Comparison of ENCODE assay signal across 8 cellular contexts in genomic region chr11:120108154-120108784, GRCh38. TPM values are rescaled to one million over a fixed set of nuclear protein-coding genes. Genes with fewer than 3 reads are reported as not detected.
DNase-seq lines count a peak whose midpoint lies in the region; ATAC-seq and TF ChIP-seq lines count a peak whose summit lies in the region.

No MANE protein-coding gene starts in this region.

- H3K4me1 ChIP-seq in stomach: no peaks in the 10 kb centered on the region

- H3K9me3 ChIP-seq in stomach: no peaks in the 10 kb centered on the region

- H3K4me3 ChIP-seq in fibroblast of mammary gland (ENCODE audit: control insufficient read depth, low read depth, low read length): no peak overlapping the region
- H3K4me3 ChIP-seq in stomach: no peak overlapping the region

- TF ChIP-seq POLR2A in stomach (IDR thresholded peaks at IDR 0.05): no peak

- no peak overlapping the region for H3K27ac ChIP-seq in stomach

- H3K36me3 Mint-ChIP-seq in activated T-cell treated with anti-CD3 and anti-CD28 coated beads, Interleukin-2, amount 50 U/mL, for 72 hours (ENCODE audit: insufficient read depth in 2 of 2): no peaks in the 10 kb centered on the region
- H3K36me3 Mint-ChIP-seq in neural crest cell (ENCODE audit: low read depth): no peaks in the 10 kb centered on the region

- intact Hi-C loops in stomach (cut with DNase I; ENCODE audit: low total_unique reads): loop anchor here (10.0 kb wide), 1 partner anchor 623 kb away; no protein-coding TSS in a partner anchor

- H3K27me3 Mint-ChIP-seq in activated T-cell treated with anti-CD3 and anti-CD28 coated beads, Interleukin-2, amount 50 U/mL, for 72 hours (ENCODE audit: low read depth): peaks cover 14% of the 10 kb centered on the region
- H3K27me3 Mint-ChIP-seq in neural crest cell (ENCODE audit: low read depth): peaks cover 13% of the 10 kb centered on the region

- DNase-seq in GM04504 (ENCODE audit: low read depth) (peak; percentile 17), OCI-M1 (lab: John Stamatoyannopoulos, UW) (peak; percentile 88), fibroblast of mammary gland (ENCODE audit: low read depth) (peak; percentile 44), neural crest cell (ENCODE audit: low read depth, low spot score) (peak; percentile 85), stomach (peak; percentile 80)
- DNase-seq in activated T-cell treated with anti-CD3 and anti-CD28 coated beads, Interleukin-2, amount 50 U/mL, for 72 hours: peak; percentile 62 to 72

- H3K27ac Mint-ChIP-seq in activated T-cell treated with anti-CD3 and anti-CD28 coated beads, Interleukin-2, amount 50 U/mL, for 72 hours: no peak overlapping the region
- H3K27ac Mint-ChIP-seq in neural crest cell (ENCODE audit: unreplicated experiment): no peak overlapping the region

- no peaks in the 10 kb centered on the region for H3K9me3 Mint-ChIP-seq in activated T-cell treated with anti-CD3 and anti-CD28 coated beads, Interleukin-2, amount 50 U/mL, for 72 hours
- H3K9me3 Mint-ChIP-seq in neural crest cell: no peaks in the 10 kb centered on the region

- H3K4me1 Mint-ChIP-seq in activated T-cell treated with anti-CD3 and anti-CD28 coated beads, Interleukin-2, amount 50 U/mL, for 72 hours (ENCODE audit: low read depth): no peaks in the 10 kb centered on the region
- H3K4me1 Mint-ChIP-seq in neural crest cell: no peaks in the 10 kb centered on the region

- WGBS in stomach, 5 donors: 0 to 1% (median 1%) methylated on average over 6 of the region's 6 CpGs

- ATAC-seq in HG03521 (IDR thresholded peaks at IDR 0.05; ENCODE audit: unreplicated experiment) (peak; percentile 74), GM18907 (IDR thresholded peaks at IDR 0.05; ENCODE audit: unreplicated experiment) (no peak)
- peak; percentile 74 to 78 for ATAC-seq in activated T-cell treated with anti-CD3 and anti-CD28 coated beads, Interleukin-2, amount 50 U/mL, for 72 hours (replicated peaks in 1 of 2)

- no peaks in the 10 kb centered on the region for H3K36me3 ChIP-seq in stomach

- H3K4me3 Mint-ChIP-seq in activated T-cell treated with anti-CD3 and anti-CD28 coated beads, Interleukin-2, amount 50 U/mL, for 72 hours: no peak overlapping the region
- no peak overlapping the region for H3K4me3 Mint-ChIP-seq in neural crest cell

- TF ChIP-seq CTCF in fibroblast of mammary gland (conservative IDR thresholded peaks at IDR 0.05; ENCODE audit: control insufficient read depth, insufficient read depth, low read depth, low read length) (peak; percentile 98), neural crest cell (conservative IDR thresholded peaks at IDR 0.05) (peak; percentile 100), stomach (IDR thresholded peaks at IDR 0.05) (peak in 5 of 7 experiments; percentile 94 to 99 (median 97))

- TF ChIP-seq EP300 in stomach (IDR thresholded peaks at IDR 0.05): no peak

- H3K27me3 ChIP-seq in stomach: peaks cover 0 to 43% (median 6%) of the 10 kb centered on the region in 3 donors

RNA-seq across cellular contexts. Expression of gene TRIM29, which starts 29.6 kb away (rescaled TPM):
- total RNA-seq in activated T-cell treated with anti-CD3 and anti-CD28 coated beads, Interleukin-2, amount 50 U/mL, for 72 hours: not detected
- total RNA-seq in neural crest cell (not detected in 2 replicates), stomach (10 to 100 TPM in 1 of 5 donors, 1 to 10 TPM in 2, not detected in 2; 2.0 to 57.8 (median 2.3) TPM)
- 100 to 1,000 TPM in 1 of 3 donors, 1 to 10 TPM in 2; 1.4 to 287 (median 1.7) TPM for polyA plus RNA-seq in stomach

Comparison
In these comparisons a context has a peak if more than half of its experiments do, and no peak if none do; other contexts are left out.
1. DNase-seq: peak in every context shown above with its lines; median percentile 88 in OCI-M1; 85 in neural crest cell; 80 in stomach; 67 in activated T-cell treated with anti-CD3 and anti-CD28 coated beads, Interleukin-2, amount 50 U/mL, for 72 hours; 44 in fibroblast of mammary gland; 17 in GM04504.